In the genomic region with DNA sequence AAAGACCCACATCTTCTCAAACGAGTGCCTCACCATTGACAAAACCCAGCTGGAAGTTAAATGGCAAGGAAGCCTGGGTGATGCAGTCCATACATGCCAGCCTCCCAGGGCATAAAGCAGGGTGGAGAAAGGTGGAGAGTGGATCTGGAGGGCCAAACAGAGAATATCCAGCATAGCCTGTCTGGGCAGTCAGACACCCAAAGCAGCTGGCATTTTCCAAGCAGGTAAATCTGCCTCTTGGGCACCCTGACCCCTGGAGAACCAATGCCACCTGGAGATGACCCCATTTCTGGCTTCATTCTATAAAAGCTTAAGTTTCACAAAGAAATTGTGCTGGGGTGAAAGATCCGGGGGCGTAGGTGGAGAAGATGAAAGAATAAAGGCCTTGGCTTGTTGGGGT, we compare ENCODE assay signal across 23 cellular contexts. TPM values are rescaled to one million over a fixed set of nuclear protein-coding genes. Genes with fewer than 3 reads are reported as not detected.
DNase-seq lines count a peak whose midpoint lies in the region; ATAC-seq and TF ChIP-seq lines count a peak whose summit lies in the region.
"Had no signal": no experiment of that assay in that cellular context is flagged by ENCODE, and none has a peak within 500 bp of the region (broad histone marks: within the 10 kb centered on the region; RNA-seq: fewer than 3 reads in every experiment).

No MANE protein-coding gene starts in this region.

- H3K23ac ChIP-seq in neuronal stem cell (ENCODE audit: low read depth, low read length, poor library complexity) = no peak overlapping the region

- H2AK5ac ChIP-seq in neuronal stem cell (ENCODE audit: low read depth, low read length) = peak overlapping the region; percentile 35

- TF ChIP-seq EP300 in transverse colon (IDR thresholded peaks at IDR 0.05; ENCODE audit: low read depth) = no peak

- H3K14ac ChIP-seq in neuronal stem cell (ENCODE audit: low read length) = no peak overlapping the region

- no peak for ATAC-seq in T-helper 17 cell
- no peak for ATAC-seq in activated naive CD8-positive, alpha-beta T cell treated with anti-CD3 and anti-CD28 coated beads, Interleukin-2, amount 50 U/mL, for 24 hours
- ATAC-seq: GM12878, HCT116, HepG2 had no signal

- no peak for TF ChIP-seq POLR2A in transverse colon (IDR thresholded peaks at IDR 0.05)

- no peaks in the 10 kb centered on the region for H3K9me3 Mint-ChIP-seq in activated naive CD8-positive, alpha-beta T cell treated with anti-CD3 and anti-CD28 coated beads, Interleukin-2, amount 50 U/mL, for 24 hours
- H3K9me3 Mint-ChIP-seq in MCF 10A (ENCODE audit: unreplicated experiment) = no peaks in the 10 kb centered on the region
- H3K9me3 Mint-ChIP-seq: CD4-positive, CD25-positive, alpha-beta regulatory T cell; CD8-positive, alpha-beta memory T cell; HFFc6 had no signal

- no peak overlapping the region for H4K91ac ChIP-seq in neuronal stem cell (ENCODE audit: low read depth, low read length, poor library complexity)

- H3K27me3 ChIP-seq in esophagus (ENCODE audit: control insufficient read depth in 1 of 2, insufficient read depth in 2 of 2, low read length in 2 of 2) = no peaks in the 10 kb centered on the region
- no peaks in the 10 kb centered on the region for H3K27me3 ChIP-seq in neuronal stem cell (ENCODE audit: control insufficient read depth in 3 of 3, insufficient read depth in 3 of 3, low read depth in 1 of 3, low read length in 3 of 3)
- no peaks in the 10 kb centered on the region for H3K27me3 ChIP-seq in transverse colon
- H3K27me3 ChIP-seq: BLaER1 treated with 17β-estradiol and CSF1 and Interleukin-3, amounts not matched to agents 10 nM and 100 nM had no signal

- intact Hi-C loops in transverse colon (cut with DNase I; ENCODE audit: low total_unique reads) = no loop called here
- intact Hi-C loops in MCF 10A (cut with micrococcal nuclease) = no loop called here

- in situ Hi-C loops in transverse colon (cut with MboI; ENCODE audit: low pct_ligation_motif_present in 1 of 4, low pct_unique_long_range_greater_than_20kb in 1 of 4, low sequenced_read_pairs in 3 of 4) = no loop called here

- no peak for DNase-seq in T-helper 17 cell
- DNase-seq in neuronal stem cell (ENCODE audit: low spot score) = no peak
- no peak for DNase-seq in transverse colon
- DNase-seq in activated naive CD8-positive, alpha-beta T cell treated with anti-CD3 and anti-CD28 coated beads, Interleukin-2, amount 50 U/mL, for 24 hours = no peak
- DNase-seq in SIG-M5 treated with dmso at 0.1 percent for 504 hours (lab: John Stamatoyannopoulos, UW; ENCODE audit: unreplicated experiment) = no peak
- DNase-seq in C1 segment of cervical spinal cord (lab: John Stamatoyannopoulos, UW) = no peak
- no peak for DNase-seq in MCF 10A (ENCODE audit: unreplicated experiment)
- DNase-seq: CD4-positive, CD25-positive, alpha-beta regulatory T cell; CD8-positive, alpha-beta memory T cell; COR-L47; DMS 273 treated with DMSO at 0.1 percent for 48 hours; DMS53; DND-41; EL; GOT3; H7; HFFc6 had no signal

- POLR2A ChIA-PET in MCF 10A (lab: Yijun Ruan, JAX) = no interaction called here

- H3K36me3 ChIP-seq in esophagus (ENCODE audit: control insufficient read depth in 2 of 2, insufficient read depth in 2 of 2, low read length in 1 of 2) (no peaks in the 10 kb centered on the region), neuronal stem cell (replicated peaks in 1 of 2; ENCODE audit: control insufficient read depth in 2 of 2, insufficient read depth in 2 of 2, low read length in 2 of 2) (no peaks in the 10 kb centered on the region), transverse colon (no peaks in the 10 kb centered on the region)
- H3K36me3 ChIP-seq: BLaER1 treated with 17β-estradiol and CSF1 and Interleukin-3, amounts not matched to agents 10 nM and 100 nM had no signal

- H3K4ac ChIP-seq in neuronal stem cell (ENCODE audit: low read length) = no peak overlapping the region

- no peak overlapping the region for H4K8ac ChIP-seq in neuronal stem cell (ENCODE audit: low read depth, low read length)

- H3K4me1 ChIP-seq in esophagus (ENCODE audit: control insufficient read depth in 2 of 2, insufficient read depth in 2 of 2, low read length in 1 of 2) (no peaks in the 10 kb centered on the region), neuronal stem cell (ENCODE audit: control insufficient read depth in 2 of 2, insufficient read depth in 1 of 2, low read depth in 1 of 2, low read length in 2 of 2) (peaks cover 1 to 7% of the 10 kb centered on the region in 2 donors), transverse colon (peaks cover 0 to 34% (median 19%) of the 10 kb centered on the region in 4 donors)

- H3K4me3 Mint-ChIP-seq in T-helper 17 cell = no peak overlapping the region
- H3K4me3 Mint-ChIP-seq in activated naive CD8-positive, alpha-beta T cell treated with anti-CD3 and anti-CD28 coated beads, Interleukin-2, amount 50 U/mL, for 24 hours = no peak overlapping the region
- no peak overlapping the region for H3K4me3 Mint-ChIP-seq in MCF 10A (ENCODE audit: unreplicated experiment)
- H3K4me3 Mint-ChIP-seq: B cell, HFFc6 had no signal

- H3K27ac ChIP-seq in esophagus (ENCODE audit: low read depth in 2 of 2, low read length in 1 of 2) = peak overlapping the region; percentile 73 to 80
- no peak overlapping the region for H3K27ac ChIP-seq in neuronal stem cell (replicated peaks; ENCODE audit: low read length)
- H3K27ac ChIP-seq in transverse colon = peak overlapping the region; percentile 19 to 64 (median 38)
- H3K27ac ChIP-seq: BLaER1 treated with 17β-estradiol and CSF1 and Interleukin-3, amounts not matched to agents 10 nM and 100 nM had no signal

- H3K4me3 ChIP-seq in esophagus (ENCODE audit: low read depth in 1 of 2, low read length in 2 of 2) (no peak overlapping the region), neuronal stem cell (ENCODE audit: low read length in 2 of 2) (no peak overlapping the region), transverse colon (no peak overlapping the region)
- H3K4me3 ChIP-seq: BLaER1 treated with 17β-estradiol and CSF1 and Interleukin-3, amounts not matched to agents 10 nM and 100 nM; GM12878 had no signal

- CTCF ChIA-PET in MCF 10A (lab: Yijun Ruan, JAX) = interaction anchor here (0.6 to 1.2 kb wide), 2 partner anchors 170 to 495 kb away, joined by 3 to 6 read pairs; no protein-coding TSS in a partner anchor

- H2AFZ ChIP-seq in neuronal stem cell (ENCODE audit: low read length) = no peak overlapping the region

- no TSS peak for BruUV-seq in MCF 10A (replicated peaks; lab: Mats Ljungman, UMichigan)

- H3K9me3 ChIP-seq in T-helper 17 cell (ENCODE audit: control insufficient read depth, low read length, poor library complexity, severe bottlenecking) (no peaks in the 10 kb centered on the region), esophagus (ENCODE audit: control insufficient read depth in 2 of 2, insufficient read depth in 1 of 2, low read depth in 1 of 2, low read length in 1 of 2) (no peaks in the 10 kb centered on the region), neuronal stem cell (replicated peaks in 1 of 2; ENCODE audit: control insufficient read depth in 2 of 2, insufficient read depth in 1 of 2, low read depth in 1 of 2, low read length in 2 of 2) (no peaks in the 10 kb centered on the region), transverse colon (no peaks in the 10 kb centered on the region)

- TF ChIP-seq CTCF in transverse colon (IDR thresholded peaks at IDR 0.05) = no peak
- TF ChIP-seq CTCF in MCF 10A (IDR thresholded peaks at IDR 0.05; ENCODE audit: unreplicated experiment) = no peak

- 81 to 83% methylated on average over 3 of the region's 3 CpGs for WGBS in esophagus, 2 donors
- no CpG with 5 or more reads among the region's 3 CpGs for WGBS in neuronal stem cell (ENCODE audit: extremely low coverage in 2 of 2, insufficient read length in 2 of 2, insufficient replicate concordance in 1 of 2), 2 donors
- 60 to 63% methylated on average over 2 to 3 of the region's 3 CpGs for WGBS in transverse colon (ENCODE audit: low coverage in 1 of 2), 2 donors

- H3K27ac Mint-ChIP-seq in T-helper 17 cell = peak overlapping the region; percentile 14
- H3K27ac Mint-ChIP-seq in activated naive CD8-positive, alpha-beta T cell treated with anti-CD3 and anti-CD28 coated beads, Interleukin-2, amount 50 U/mL, for 24 hours = no peak overlapping the region
- H3K27ac Mint-ChIP-seq in MCF 10A (ENCODE audit: low read depth, unreplicated experiment) = no peak overlapping the region
- H3K27ac Mint-ChIP-seq: B cell; CD4-positive, CD25-positive, alpha-beta regulatory T cell; CD8-positive, alpha-beta memory T cell; HFFc6 had no signal

- H3K27me3 Mint-ChIP-seq in T-helper 17 cell = no peaks in the 10 kb centered on the region
- no peaks in the 10 kb centered on the region for H3K27me3 Mint-ChIP-seq in activated naive CD8-positive, alpha-beta T cell treated with anti-CD3 and anti-CD28 coated beads, Interleukin-2, amount 50 U/mL, for 24 hours
- H3K27me3 Mint-ChIP-seq in MCF 10A (ENCODE audit: insufficient read depth, unreplicated experiment) = no peaks in the 10 kb centered on the region
- H3K27me3 Mint-ChIP-seq: B cell; CD4-positive, CD25-positive, alpha-beta regulatory T cell had no signal

- H2BK120ac ChIP-seq in neuronal stem cell (ENCODE audit: low read depth, low read length) = no peak overlapping the region

- no peak overlapping the region for H2BK15ac ChIP-seq in neuronal stem cell (ENCODE audit: low read length)

- H3K18ac ChIP-seq in neuronal stem cell (ENCODE audit: low read length) = no peak overlapping the region

- H2BK12ac ChIP-seq in neuronal stem cell (ENCODE audit: low read length) = no peak overlapping the region

- H3K79me1 ChIP-seq in neuronal stem cell (ENCODE audit: low read depth, low read length) = no peaks in the 10 kb centered on the region

- no peaks in the 10 kb centered on the region for H3K36me3 Mint-ChIP-seq in T-helper 17 cell (ENCODE audit: low read depth)
- H3K36me3 Mint-ChIP-seq in activated naive CD8-positive, alpha-beta T cell treated with anti-CD3 and anti-CD28 coated beads, Interleukin-2, amount 50 U/mL, for 24 hours (ENCODE audit: low read depth) = peaks cover 6% of the 10 kb centered on the region
- no peaks in the 10 kb centered on the region for H3K36me3 Mint-ChIP-seq in MCF 10A (ENCODE audit: insufficient read depth, unreplicated experiment)
- H3K36me3 Mint-ChIP-seq: CD4-positive, CD25-positive, alpha-beta regulatory T cell had no signal

- H3K9ac ChIP-seq in neuronal stem cell (ENCODE audit: low read depth, low read length, poor library complexity) = no peak overlapping the region
- H3K9ac ChIP-seq: BLaER1 treated with 17β-estradiol and CSF1 and Interleukin-3, amounts not matched to agents 10 nM and 100 nM had no signal

- H3K4me1 Mint-ChIP-seq in T-helper 17 cell = peaks cover 17% of the 10 kb centered on the region
- peaks cover 22% of the 10 kb centered on the region for H3K4me1 Mint-ChIP-seq in activated naive CD8-positive, alpha-beta T cell treated with anti-CD3 and anti-CD28 coated beads, Interleukin-2, amount 50 U/mL, for 24 hours
- peaks cover 18% of the 10 kb centered on the region for H3K4me1 Mint-ChIP-seq in MCF 10A (ENCODE audit: insufficient read depth, unreplicated experiment)

- no peak overlapping the region for H3K4me2 ChIP-seq in neuronal stem cell (ENCODE audit: insufficient read depth, low read length, poor library complexity, severe bottlenecking)
- H3K4me2 ChIP-seq: BLaER1 treated with 17β-estradiol and CSF1 and Interleukin-3, amounts not matched to agents 10 nM and 100 nM had no signal

- H2BK5ac ChIP-seq in neuronal stem cell (ENCODE audit: low read length) = no peak overlapping the region

RNA-seq across cellular contexts. Expression of a gene that starts 5.1 kb away (rescaled TPM):
- 10 to 100 TPM; 44.9 to 46.4 TPM for total RNA-seq in T-helper 17 cell
- 10 to 100 TPM; 15.2 to 20.2 TPM for polyA plus RNA-seq in esophagus
- 61.3 TPM for polyA plus RNA-seq in neuronal stem cell (2013, experiment 1 of 2)
- polyA plus RNA-seq in neuronal stem cell (2013, experiment 2 of 2) = 63.8 TPM
- 100 to 1,000 TPM; 107 to 155 (median 110) TPM for total RNA-seq in transverse colon
- total RNA-seq in MCF 10A (2022) = 80.7 and 83.9 TPM in 2 replicates
